Comparison of ENCODE assay signal across 17 cellular contexts in the genomic region with DNA sequence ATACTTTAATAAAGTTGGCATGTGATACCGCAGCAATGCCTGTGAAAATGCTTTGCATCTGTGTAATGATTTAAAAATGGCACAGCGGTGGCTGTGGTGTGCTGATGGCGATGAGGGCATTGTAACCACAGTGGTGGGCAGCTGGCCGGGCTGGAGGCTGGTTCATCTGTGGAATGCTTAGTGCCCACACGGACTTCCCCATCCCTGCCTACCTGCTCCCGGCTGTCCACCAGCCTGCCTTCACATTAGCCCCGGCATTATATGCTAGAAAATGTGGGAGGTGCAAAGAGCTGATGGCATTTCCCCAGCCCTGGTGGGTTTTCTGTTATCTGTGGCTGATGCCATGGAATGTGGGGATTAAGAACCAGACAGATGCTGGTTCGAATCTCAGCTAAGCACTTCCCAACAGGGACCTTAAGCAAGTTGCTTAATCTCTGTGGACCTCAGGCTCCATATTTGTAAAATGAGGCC. TPM values are rescaled to one million over a fixed set of nuclear protein-coding genes. Genes with fewer than 3 reads are reported as not detected.
DNase-seq lines count a peak whose midpoint lies in the region; ATAC-seq and TF ChIP-seq lines count a peak whose summit lies in the region.
"Had no signal": no experiment of that assay in that cellular context is flagged by ENCODE, and none has a peak within 500 bp of the region (broad histone marks: within the 10 kb centered on the region; RNA-seq: fewer than 3 reads in every experiment).

No MANE protein-coding gene starts in this region.

- ATAC-seq in lung (ENCODE audit: insufficient read depth, low FRiP score) = no peak
- ATAC-seq in GM21526 (IDR thresholded peaks at IDR 0.05; ENCODE audit: low FRiP score, unreplicated experiment) = no peak
- ATAC-seq in HG02588 (IDR thresholded peaks at IDR 0.05; ENCODE audit: unreplicated experiment) = no peak

- no peak overlapping the region for H3K4me3 ChIP-seq in MG63
- no peak overlapping the region for H3K4me3 ChIP-seq in lung
- H3K4me3 ChIP-seq: left lung, ovary, Peyer's patch had no signal

- no peak for TF ChIP-seq CTCF in chondrocyte (IDR thresholded peaks at IDR 0.05)
- no peak for TF ChIP-seq CTCF in lung (IDR thresholded peaks at IDR 0.05; ENCODE audit: control extremely low read depth, extremely low read depth)

- 78 to 91% methylated on average over 8 of the region's 8 CpGs for WGBS in lung, 2 donors

- no peaks in the 10 kb centered on the region for H3K9me3 Mint-ChIP-seq in chondrocyte (ENCODE audit: low read depth)
- H3K9me3 Mint-ChIP-seq: activated CD4-positive, alpha-beta memory T cell treated with anti-CD3 and anti-CD28 coated beads for 36 hours had no signal

- H3K27me3 ChIP-seq in MG63 (no peaks in the 10 kb centered on the region), lung (ENCODE audit: control insufficient read depth, insufficient read depth) (no peaks in the 10 kb centered on the region)
- H3K27me3 ChIP-seq: brain microvascular endothelial cell, left lung, ovary, Peyer's patch had no signal

- H3K27ac ChIP-seq in lung (ENCODE audit: low read depth in 1 of 2, low read length in 1 of 2) (peak overlapping the region; percentile 72 to 81), temporal lobe (ENCODE audit: low read depth, low read length) (peak overlapping the region; percentile 100)
- H3K27ac ChIP-seq: brain microvascular endothelial cell, ovary had no signal

- peaks cover 7% of the 10 kb centered on the region for H3K36me3 Mint-ChIP-seq in chondrocyte (ENCODE audit: low read depth)
- H3K36me3 Mint-ChIP-seq: activated CD4-positive, alpha-beta memory T cell treated with anti-CD3 and anti-CD28 coated beads for 36 hours had no signal

- peaks cover 85% of the 10 kb centered on the region for H3K4me1 Mint-ChIP-seq in chondrocyte (ENCODE audit: low read depth)

- peaks cover 56 to 76% of the 10 kb centered on the region in 2 donors for H3K4me1 ChIP-seq in lung (ENCODE audit: control insufficient read depth in 2 of 2, insufficient read depth in 2 of 2, low read length in 2 of 2)

- peak overlapping the region; percentile 94 for H3K27ac Mint-ChIP-seq in chondrocyte (ENCODE audit: unreplicated experiment)
- H3K27ac Mint-ChIP-seq: activated CD4-positive, alpha-beta memory T cell treated with anti-CD3 and anti-CD28 coated beads for 36 hours; B cell had no signal

- H3K4me3 Mint-ChIP-seq in chondrocyte (ENCODE audit: unreplicated experiment) = no peak overlapping the region
- H3K4me3 Mint-ChIP-seq: activated CD4-positive, alpha-beta memory T cell treated with anti-CD3 and anti-CD28 coated beads for 36 hours; B cell had no signal

- H3K36me3 ChIP-seq in MG63 (peaks cover 89% of the 10 kb centered on the region), lung (ENCODE audit: control insufficient read depth in 2 of 2, insufficient read depth in 2 of 2, low read length in 2 of 2) (peaks cover 0 to 2% of the 10 kb centered on the region in 2 donors)
- H3K36me3 ChIP-seq: left lung, ovary, Peyer's patch had no signal

- no peaks in the 10 kb centered on the region for H3K9me3 ChIP-seq in MG63
- H3K9me3 ChIP-seq in lung (ENCODE audit: control insufficient read depth in 2 of 2, insufficient read depth in 1 of 2, low read length in 1 of 2) = no peaks in the 10 kb centered on the region
- H3K9me3 ChIP-seq: left lung, ovary, Peyer's patch had no signal

- no peaks in the 10 kb centered on the region for H3K27me3 Mint-ChIP-seq in chondrocyte (ENCODE audit: low read depth)
- H3K27me3 Mint-ChIP-seq: activated CD4-positive, alpha-beta memory T cell treated with anti-CD3 and anti-CD28 coated beads for 36 hours; B cell had no signal

- peak; percentile 92 for DNase-seq in MG63
- DNase-seq in chondrocyte (ENCODE audit: low spot score) = no peak
- no peak for DNase-seq in lung (ENCODE audit: low spot score)
- DNase-seq in SHP77 treated with DMSO at 0.1 percent for 48 hours (lab: John Stamatoyannopoulos, UW) = no peak
- DNase-seq in NCI-H2171 (lab: John Stamatoyannopoulos, UW) = no peak
- DNase-seq: activated CD4-positive, alpha-beta memory T cell treated with anti-CD3 and anti-CD28 coated beads for 36 hours; brain microvascular endothelial cell; left lung; NCI-H1417 treated with DMSO at 0.1 percent for 48 hours; NCI-H446; ovary; Peyer's patch; stimulated activated CD8-positive, alpha-beta memory T cell treated with anti-CD3 and anti-CD28 coated beads, Interleukin-4, amount 100 ng/mL, for 48 hours had no signal

RNA-seq across cellular contexts. Expression of gene NDST1, which starts 2.9 kb away (rescaled TPM):
- total RNA-seq in MG63 (2014; rRNA removed; shearing (Covaris generic); ENCODE audit: low replicate concordance) = 101 and 142 TPM in 2 replicates
- total RNA-seq in chondrocyte = 223 to 229 TPM (median 228 TPM) in 3 replicates
- total RNA-seq in lung = 100 to 1,000 TPM in 1 of 2 donors, 10 to 100 TPM in 1; 71.6 to 145 TPM
- 10 to 100 TPM; 45.6 to 49.8 TPM for polyA plus RNA-seq in lung
- 28.0 TPM for total RNA-seq in temporal lobe

RNA-seq across cellular contexts. Expression of gene RPS14, which starts 55.5 kb away (rescaled TPM):
- total RNA-seq in MG63 (2014; rRNA removed; shearing (Covaris generic); ENCODE audit: low replicate concordance) = 6,735 and 8,677 TPM in 2 replicates
- total RNA-seq in chondrocyte (1,092 to 1,234 TPM (median 1,121 TPM) in 3 replicates), lung (1,000 to 10,000 TPM; 1,065 to 1,395 TPM), temporal lobe (1,676 TPM)
- polyA plus RNA-seq in lung = 1,000 to 10,000 TPM; 3,509 to 4,623 TPM
